Comparison of ENCODE assay signal across 10 cellular contexts in the genomic region with DNA sequence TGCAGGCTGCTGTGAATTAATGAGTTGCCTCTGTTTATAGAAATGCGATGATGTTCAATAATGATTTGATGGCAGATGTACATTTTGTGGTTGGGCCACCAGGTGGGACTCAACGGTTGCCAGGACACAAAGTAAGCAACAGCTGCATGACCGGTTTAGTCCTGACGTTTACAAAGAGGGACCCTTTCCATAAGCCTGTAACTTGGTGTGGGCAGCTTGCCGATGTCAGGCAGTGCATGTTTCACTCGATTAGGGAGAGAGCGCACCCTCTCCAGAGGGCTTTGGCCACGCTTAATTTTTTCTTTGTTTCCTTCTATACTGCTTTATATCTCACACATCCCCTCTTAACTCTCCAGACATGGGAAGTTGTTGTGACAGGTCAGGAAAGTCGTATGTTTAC. TPM values are rescaled to one million over a fixed set of nuclear protein-coding genes. Genes with fewer than 3 reads are reported as not detected.
DNase-seq lines count a peak whose midpoint lies in the region; ATAC-seq and TF ChIP-seq lines count a peak whose summit lies in the region.
"Had no signal": no experiment of that assay in that cellular context is flagged by ENCODE, and none has a peak within 500 bp of the region (broad histone marks: within the 10 kb centered on the region; RNA-seq: fewer than 3 reads in every experiment).

No MANE protein-coding gene starts in this region.

- H3K27me3 Mint-ChIP-seq in CD4-positive, alpha-beta T cell = no peaks in the 10 kb centered on the region
- H3K27me3 Mint-ChIP-seq: stimulated activated naive CD8-positive, alpha-beta T cell treated with anti-CD3 and anti-CD28 coated beads, Interleukin-15, amount 100 ng/mL, for 72 hours had no signal

- no peaks in the 10 kb centered on the region for H3K9me3 ChIP-seq in mucosa of rectum (ENCODE audit: control insufficient read depth in 2 of 2, low read length in 2 of 2)
- H3K9me3 ChIP-seq in CD4-positive, alpha-beta T cell (ENCODE audit: control insufficient read depth, low read length) = no peaks in the 10 kb centered on the region

- H3K36me3 Mint-ChIP-seq in CD4-positive, alpha-beta T cell (ENCODE audit: low read depth) = peaks cover 8% of the 10 kb centered on the region

- peak overlapping the region; percentile 78 for H3K27ac ChIP-seq in cingulate gyrus (ENCODE audit: low read depth, low read length)
- H3K27ac ChIP-seq in mucosa of rectum (ENCODE audit: low read depth in 2 of 2, low read length in 2 of 2) = no peak overlapping the region
- no peak overlapping the region for H3K27ac ChIP-seq in CD4-positive, alpha-beta T cell (ENCODE audit: low read depth, low read length)

- no peaks in the 10 kb centered on the region for H3K27me3 ChIP-seq in mucosa of rectum (ENCODE audit: control insufficient read depth in 2 of 2, insufficient read depth in 2 of 2, low read length in 2 of 2)
- H3K27me3 ChIP-seq in CD4-positive, alpha-beta T cell (ENCODE audit: control insufficient read depth, insufficient read depth, low read length) = no peaks in the 10 kb centered on the region

- intact Hi-C loops in Right ventricle myocardium inferior (cut with DNase I) = no loop called here
- intact Hi-C loops in cardiac septum (cut with DNase I) = loop anchor here (2.0 kb wide), 1 partner anchor 28 kb away; no protein-coding TSS in a partner anchor
- intact Hi-C loops in CD4-positive, alpha-beta T cell (cut with DNase I, micrococcal nuclease) = no loop called here

- peaks cover 13% of the 10 kb centered on the region for H3K4me1 Mint-ChIP-seq in CD4-positive, alpha-beta T cell (ENCODE audit: low read depth)

- no peak for TF ChIP-seq POLR2A in erythroblast (IDR thresholded peaks at IDR 0.05; ENCODE audit: low read length)

- CTCF ChIA-PET in CD4-positive, alpha-beta T cell (lab: Charles Lee) = no interaction called here

- DNase-seq in Right ventricle myocardium inferior (ENCODE audit: missing footprints) (no peak), cardiac septum (ENCODE audit: low spot score) (no peak), erythroblast (lab: John Stamatoyannopoulos, UW) (no peak), A172 (ENCODE audit: low spot score) (no peak), HCEC 1CT (no peak)
- no peak for DNase-seq in CD4-positive, alpha-beta T cell
- DNase-seq: stimulated activated naive CD8-positive, alpha-beta T cell treated with anti-CD3 and anti-CD28 coated beads, Interleukin-15, amount 100 ng/mL, for 72 hours had no signal

- no peak overlapping the region for H3K27ac Mint-ChIP-seq in CD4-positive, alpha-beta T cell
- H3K27ac Mint-ChIP-seq: stimulated activated naive CD8-positive, alpha-beta T cell treated with anti-CD3 and anti-CD28 coated beads, Interleukin-15, amount 100 ng/mL, for 72 hours; T-helper 1 cell treated with Interleukin-12 subunit alpha and Interleukin-12 subunit beta and Interleukin-4 antibody, amounts not matched to agents 30 μg/mL and 1 μg/mL, for 36 hours had no signal

- H3K36me3 ChIP-seq in mucosa of rectum (ENCODE audit: control insufficient read depth in 2 of 2, insufficient read depth in 2 of 2, low read length in 2 of 2) = peaks cover 12 to 16% of the 10 kb centered on the region in 2 donors

- H3K9me3 Mint-ChIP-seq in CD4-positive, alpha-beta T cell = no peaks in the 10 kb centered on the region
- H3K9me3 Mint-ChIP-seq: stimulated activated naive CD8-positive, alpha-beta T cell treated with anti-CD3 and anti-CD28 coated beads, Interleukin-15, amount 100 ng/mL, for 72 hours; T-helper 1 cell treated with Interleukin-12 subunit alpha and Interleukin-12 subunit beta and Interleukin-4 antibody, amounts not matched to agents 30 μg/mL and 1 μg/mL, for 36 hours had no signal

- POLR2A ChIA-PET in CD4-positive, alpha-beta T cell (lab: Charles Lee) = no interaction called here

- H3K4me1 ChIP-seq in mucosa of rectum (ENCODE audit: control insufficient read depth in 2 of 2, insufficient read depth in 2 of 2, low read length in 2 of 2) = peaks cover 8 to 13% of the 10 kb centered on the region in 2 donors

- H3K9ac ChIP-seq in mucosa of rectum (ENCODE audit: low read depth in 1 of 2, low read length in 2 of 2) = no peak overlapping the region

- no peak for TF ChIP-seq CTCF in CD4-positive, alpha-beta T cell (IDR thresholded peaks at IDR 0.05)

- H3K4me3 ChIP-seq in mucosa of rectum (ENCODE audit: low read length in 2 of 2) = peak overlapping the region; percentile 55 to 72

- ATAC-seq in Right ventricle myocardium inferior = peak; percentile 55
- ATAC-seq in CD4-positive, alpha-beta T cell (ENCODE audit: poor library complexity) = no peak
- ATAC-seq: stimulated activated naive CD8-positive, alpha-beta T cell treated with anti-CD3 and anti-CD28 coated beads, Interleukin-15, amount 100 ng/mL, for 72 hours had no signal

- no peak overlapping the region for H3K4me3 Mint-ChIP-seq in CD4-positive, alpha-beta T cell
- H3K4me3 Mint-ChIP-seq: stimulated activated naive CD8-positive, alpha-beta T cell treated with anti-CD3 and anti-CD28 coated beads, Interleukin-15, amount 100 ng/mL, for 72 hours; T-helper 1 cell treated with Interleukin-12 subunit alpha and Interleukin-12 subunit beta and Interleukin-4 antibody, amounts not matched to agents 30 μg/mL and 1 μg/mL, for 36 hours had no signal

RNA-seq across cellular contexts. Expression of gene BTBD3, which starts 1.4 kb away (rescaled TPM):
- total RNA-seq in Right ventricle myocardium inferior (29.1 TPM), cardiac septum (25.7 TPM)
- 29.6 and 35.8 TPM in 2 replicates for total RNA-seq in A172 (2014; rRNA removed; shearing (Covaris generic))
- 1 to 10 TPM; 1.0 to 3.9 TPM for total RNA-seq in CD4-positive, alpha-beta T cell
